ENCODE assay signal across 33 cellular contexts in genomic region chr17:72492941-72493340, GRCh38.
"Had no signal": no experiment of that assay in that cellular context is flagged by ENCODE, and none has a peak within 500 bp of the region (broad histone marks: within the 10 kb centered on the region; RNA-seq: fewer than 3 reads in every experiment).

No MANE protein-coding gene starts in this region.

- H3K36me3 ChIP-seq: MG63 had no signal

- H3K4me3 ChIP-seq: MG63 had no signal

- DNase-seq: Karpas-422, Kasumi-1, MG63, MM.1S, MV-4-11, NCI-H1048, NCI-H1092, NCI-H1092 treated with DMSO at 0.1 percent for 48 hours, NCI-H1105, NCI-H1105 treated with DMSO at 0.1 percent for 48 hours, NCI-H1417, NCI-H1417 treated with DMSO at 0.1 percent for 48 hours, NCI-H1436, NCI-H1436 treated with DMSO at 0.1 percent for 48 hours, NCI-H146, NCI-H1694, NCI-H1694 treated with DMSO at 0.1 percent for 48 hours, NCI-H187, NCI-H187 treated with DMSO at 0.1 percent for 48 hours, NCI-H1930, NCI-H2029, NCI-H2029 treated with DMSO at 0.1 percent for 48 hours, NCI-H2081, NCI-H2081 treated with DMSO at 0.1 percent for 48 hours, NCI-H2107, NCI-H2171, NCI-H2171 treated with DMSO at 0.1 percent for 48 hours, NCI-H226, NCI-H345, NCI-H446, NCI-H446 treated with DMSO at 0.1 percent for 48 hours, NCI-H510A had no signal

- H3K9ac ChIP-seq: KMS-11 had no signal

- H3K4me2 ChIP-seq: KMS-11 had no signal

- H3K9me3 ChIP-seq: MG63 had no signal

- H3K27me3 ChIP-seq: MG63 had no signal

- H3K27ac ChIP-seq: KMS-11 had no signal
